In the genomic region with DNA sequence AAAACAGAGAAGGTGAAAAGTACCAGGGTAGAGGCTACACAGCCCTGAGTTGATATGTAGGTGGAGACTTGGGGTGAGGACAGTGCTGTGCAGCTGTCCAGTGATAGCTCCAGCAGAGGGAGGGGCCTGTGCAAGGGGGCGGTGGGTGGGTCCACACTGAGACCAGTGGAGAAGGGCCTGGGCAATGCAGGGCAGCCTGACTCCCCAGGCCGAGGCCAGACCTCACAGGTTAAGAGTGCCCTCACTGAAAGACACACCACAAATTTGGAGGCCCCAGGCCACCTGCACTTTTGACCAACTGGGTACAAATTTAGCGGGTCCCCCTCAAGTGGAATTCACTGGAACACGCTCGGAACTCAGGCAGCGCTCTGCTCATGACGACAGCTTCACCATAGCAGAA, we compare ENCODE assay signal across 14 cellular contexts. TPM values are rescaled to one million over a fixed set of nuclear protein-coding genes. Genes with fewer than 3 reads are reported as not detected.
DNase-seq lines count a peak whose midpoint lies in the region; ATAC-seq and TF ChIP-seq lines count a peak whose summit lies in the region.
"Had no signal": no experiment of that assay in that cellular context is flagged by ENCODE, and none has a peak within 500 bp of the region (broad histone marks: within the 10 kb centered on the region; RNA-seq: fewer than 3 reads in every experiment).

No MANE protein-coding gene starts in this region.

- H3K9me3 ChIP-seq in prostate gland: no peaks in the 10 kb centered on the region
- H3K9me3 ChIP-seq: BE2C had no signal

- H3K36me3 ChIP-seq in prostate gland (no peaks in the 10 kb centered on the region), H7 (replicated peaks; ENCODE audit: control insufficient read depth, insufficient read depth, low read length) (no peaks in the 10 kb centered on the region)
- H3K36me3 ChIP-seq: BE2C had no signal

- H3K4me1 ChIP-seq in prostate gland (replicated peaks): no peaks in the 10 kb centered on the region
- H3K4me1 ChIP-seq: BE2C had no signal

- H3K27me3 ChIP-seq in prostate gland (replicated peaks; ENCODE audit: insufficient read depth) (no peaks in the 10 kb centered on the region), H7 (ENCODE audit: control insufficient read depth, insufficient read depth, low read length) (peaks cover 7% of the 10 kb centered on the region)

- no peak for TF ChIP-seq POLR2A in prostate gland (IDR thresholded peaks at IDR 0.05)

- 82% methylated on average over 7 of the region's 7 CpGs for WGBS in prostate gland

- no peak for TF ChIP-seq CTCF in coronary artery (IDR thresholded peaks at IDR 0.05)
- TF ChIP-seq CTCF in prostate gland (IDR thresholded peaks at IDR 0.05): no peak

- intact Hi-C loops in posterior vena cava (cut with DNase I): no loop called here
- intact Hi-C loops in prostate gland (cut with DNase I): no loop called here

- H3K27ac ChIP-seq in coronary artery (no peak overlapping the region), prostate gland (no peak overlapping the region)

- no peak for ATAC-seq in GM21619 (IDR thresholded peaks at IDR 0.05; ENCODE audit: unreplicated experiment)
- ATAC-seq: GM23338 had no signal

- DNase-seq in stimulated activated CD4-positive, alpha-beta T cell treated with anti-CD3 and anti-CD28 coated beads, Interleukin-4, amount 100 ng/mL, for 24 hours: peak; percentile 1
- DNase-seq in stimulated activated CD4-positive, alpha-beta T cell treated with anti-CD3 and anti-CD28 coated beads, Interleukin-4, amount 100 ng/mL, for 1 hour: no peak
- DNase-seq in coronary artery (ENCODE audit: low spot score) (peak; percentile 60), posterior vena cava (ENCODE audit: low spot score) (peak; percentile 58), prostate gland (ENCODE audit: low spot score) (no peak), H7 (no peak)
- DNase-seq: ACHN; BE2C; C1 segment of cervical spinal cord; CD4-positive, CD25-positive, alpha-beta regulatory T cell; CD8-positive, alpha-beta memory T cell; COR-L47 had no signal

- H3K4me3 ChIP-seq in coronary artery (no peak overlapping the region), prostate gland (no peak overlapping the region), H7 (ENCODE audit: insufficient read depth, low read depth, low read length) (no peak overlapping the region)
- H3K4me3 ChIP-seq: GM23338 had no signal

RNA-seq across cellular contexts. Expression of a gene that starts 6.7 kb away (rescaled TPM):
- total RNA-seq in posterior vena cava (1 to 10 TPM in 1 of 2 donors, under 1 TPM in 1; 0.81 to 1.1 TPM), prostate gland (1 to 10 TPM; 4.3 to 9.3 TPM)
- total RNA-seq in H7 (2014; rRNA removed; shearing (Covaris generic)): 31.0 and 41.3 TPM in 2 replicates

Comparison
In these comparisons a context has a peak if more than half of its experiments do, and no peak if none do; other contexts are left out.
1. DNase-seq: peak in stimulated activated CD4-positive, alpha-beta T cell treated with anti-CD3 and anti-CD28 coated beads, Interleukin-4, amount 100 ng/mL, for 24 hours (single experiment), coronary artery (single experiment) and posterior vena cava (single experiment); none in stimulated activated CD4-positive, alpha-beta T cell treated with anti-CD3 and anti-CD28 coated beads, Interleukin-4, amount 100 ng/mL, for 1 hour (single experiment), prostate gland (single experiment) and H7 (single experiment).